8 cellular contexts compared by ENCODE assay signal in the genomic region with DNA sequence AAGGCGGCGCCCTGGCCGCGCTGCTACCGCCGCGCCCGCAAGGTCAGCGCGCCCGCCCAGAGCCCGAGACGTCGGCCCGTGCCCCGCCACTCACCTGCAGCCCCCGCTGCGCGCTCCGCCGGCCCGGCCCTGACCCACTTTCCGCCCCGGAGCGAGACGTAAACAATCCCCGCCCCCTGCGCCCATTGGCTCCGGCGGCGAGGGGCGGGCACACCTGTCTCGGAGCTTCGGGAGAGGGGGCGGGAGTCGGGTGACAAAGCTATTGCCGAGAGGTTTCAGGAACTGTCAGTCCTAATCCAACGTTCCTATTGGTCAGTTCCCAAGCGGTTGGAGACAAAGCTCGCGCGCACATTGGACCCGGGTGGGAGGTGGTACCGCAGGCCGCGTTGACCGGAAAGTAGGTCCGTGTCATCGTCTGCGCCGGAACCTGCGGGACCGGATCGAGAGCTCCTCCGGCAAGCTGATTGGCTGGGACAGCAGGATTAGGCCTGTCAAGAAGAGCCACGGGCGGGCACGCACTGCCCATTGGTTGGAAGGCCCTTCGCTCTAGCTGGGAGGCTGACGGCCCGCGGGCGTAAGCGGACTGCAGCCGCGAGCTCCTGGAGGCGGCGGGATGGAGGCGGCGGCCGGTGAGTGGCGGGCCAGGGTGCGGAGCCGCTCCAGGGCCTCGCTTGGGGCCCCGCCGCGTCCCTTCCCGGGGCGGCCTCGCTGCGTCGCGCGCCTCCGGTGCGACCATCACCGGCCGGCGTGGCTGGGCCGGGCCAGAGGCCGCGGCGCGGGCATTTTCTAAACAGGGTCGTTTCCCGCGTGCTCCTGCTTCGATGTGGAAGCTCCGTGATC. TPM values are rescaled to one million over a fixed set of nuclear protein-coding genes. Genes with fewer than 3 reads are reported as not detected.
DNase-seq lines count a peak whose midpoint lies in the region; ATAC-seq and TF ChIP-seq lines count a peak whose summit lies in the region.

A gene with protein sequence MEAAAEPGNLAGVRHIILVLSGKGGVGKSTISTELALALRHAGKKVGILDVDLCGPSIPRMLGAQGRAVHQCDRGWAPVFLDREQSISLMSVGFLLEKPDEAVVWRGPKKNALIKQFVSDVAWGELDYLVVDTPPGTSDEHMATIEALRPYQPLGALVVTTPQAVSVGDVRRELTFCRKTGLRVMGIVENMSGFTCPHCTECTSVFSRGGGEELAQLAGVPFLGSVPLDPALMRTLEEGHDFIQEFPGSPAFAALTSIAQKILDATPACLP (plus strand): TSS at position 553 of the 840 bp plus-strand sequence. CDS start 61 bp downstream, at position 614.
Gene SPSB3, minus strand, starts transcription at position 164 of the 840 bp plus-strand sequence. CDS start 1,088 bp downstream, outside the sequence.

- DNase-seq in NCI-H187 (lab: John Stamatoyannopoulos, UW) (peak; percentile 99 to 100), T-helper 2 cell (peak; percentile 94 to 100 (median 98)), left ventricle myocardium inferior (peak; percentile 100), progenitor cell of endocrine pancreas (ENCODE audit: low spot score, unreplicated experiment) (peak; percentile 99), ureter (ENCODE audit: low spot score) (peak; percentile 100)

- H3K4me3 ChIP-seq in left ventricle myocardium inferior: peak within 1 kb of the TSS; percentile 96

- no peaks in the 10 kb centered on the region for H3K9me3 ChIP-seq in left ventricle myocardium inferior (replicated peaks)

- no peaks in the 10 kb centered on the region for H3K9me3 Mint-ChIP-seq in progenitor cell of endocrine pancreas (ENCODE audit: low read depth)

- peaks cover 66% of the 10 kb centered on the region for H3K4me1 ChIP-seq in left ventricle myocardium inferior

- no peak for TF ChIP-seq CTCF in left ventricle myocardium inferior (IDR thresholded peaks at IDR 0.05; ENCODE audit: borderline replicate concordance)
- TF ChIP-seq CTCF in progenitor cell of endocrine pancreas (IDR thresholded peaks at IDR 0.05; ENCODE audit: unreplicated experiment): no peak

- H3K27me3 Mint-ChIP-seq in progenitor cell of endocrine pancreas: no peaks in the 10 kb centered on the region

- H3K4me1 Mint-ChIP-seq in progenitor cell of endocrine pancreas (ENCODE audit: low read depth): peaks cover 14% of the 10 kb centered on the region

- peak within 1 kb of the TSS; percentile 98 for H3K27ac Mint-ChIP-seq in progenitor cell of endocrine pancreas

- intact Hi-C loops in left ventricle myocardium inferior (cut with micrococcal nuclease): no loop called here

- peaks cover 49% of the 10 kb centered on the region for H3K36me3 ChIP-seq in left ventricle myocardium inferior

- no peaks in the 10 kb centered on the region for H3K36me3 Mint-ChIP-seq in progenitor cell of endocrine pancreas (ENCODE audit: insufficient read depth)

- peak within 1 kb of the TSS; percentile 90 for H3K4me3 Mint-ChIP-seq in progenitor cell of endocrine pancreas (ENCODE audit: low read depth)

- ATAC-seq in GM18498 (IDR thresholded peaks at IDR 0.05; ENCODE audit: unreplicated experiment) (peak; percentile 85), HG02938 (IDR thresholded peaks at IDR 0.05; ENCODE audit: unreplicated experiment) (peak; percentile 88)

- H3K27ac ChIP-seq in angular gyrus (ENCODE audit: low read depth, low read length) (peak within 1 kb of the TSS; percentile 76), left ventricle myocardium inferior (replicated peaks) (peak within 1 kb of the TSS; percentile 91)

- H3K27me3 ChIP-seq in left ventricle myocardium inferior (ENCODE audit: low read depth): no peaks in the 10 kb centered on the region

RNA-seq across cellular contexts. Expression of the first gene that starts in this region (rescaled TPM):
- total RNA-seq in left ventricle myocardium inferior (36.2 TPM), progenitor cell of endocrine pancreas (59.9 and 65.4 TPM in 2 replicates), ureter (48.9 TPM)

RNA-seq across cellular contexts. Expression of gene SPSB3, which starts in this region (rescaled TPM):
- total RNA-seq in left ventricle myocardium inferior (36.8 TPM), progenitor cell of endocrine pancreas (47.8 and 50.2 TPM in 2 replicates), ureter (39.2 TPM)

Comparison
In these comparisons a context has a peak if more than half of its experiments do, and no peak if none do; other contexts are left out.
1. Peak in every context shown above with its lines: DNase-seq, ATAC-seq, H3K4me3 ChIP-seq and H3K27ac ChIP-seq.